ENCODE assay signal across 1 cellular context in the genomic region with DNA sequence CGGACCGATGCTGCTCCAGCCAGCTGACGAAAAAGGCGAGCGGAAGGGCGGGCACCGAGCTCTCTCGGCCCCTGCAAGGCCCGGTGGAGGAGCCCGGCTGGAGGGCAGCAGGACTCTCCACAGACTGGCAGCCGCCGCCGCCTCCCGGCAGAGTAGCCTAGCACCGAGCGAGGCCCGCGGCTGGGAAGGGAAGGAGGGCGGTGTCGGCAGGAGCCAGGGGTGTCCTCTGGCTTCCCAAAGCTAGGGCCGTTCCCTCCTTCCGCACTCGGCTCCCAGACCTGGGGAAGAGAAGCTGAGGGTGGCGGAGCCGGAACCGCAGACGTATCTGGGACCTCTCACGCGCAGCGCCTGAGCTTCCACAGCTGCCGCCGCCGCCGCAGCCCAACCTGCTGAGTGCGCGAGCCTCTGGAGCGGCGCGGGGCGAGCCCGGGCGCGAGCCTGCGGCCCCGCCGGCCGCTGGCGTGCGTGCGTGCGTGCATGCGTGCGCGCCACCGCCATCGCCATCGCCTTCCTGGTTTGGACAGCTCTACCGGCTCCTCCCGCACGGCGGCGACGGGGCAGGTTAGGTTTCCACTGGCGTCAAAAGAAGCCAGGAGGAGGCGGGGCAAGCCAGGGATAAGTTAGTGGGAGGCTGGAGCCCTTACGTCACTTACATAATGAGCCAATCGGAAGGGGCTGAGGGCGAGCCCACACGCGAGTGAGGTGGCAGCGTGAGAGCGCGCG.
TF ChIP-seq lines count a peak whose summit lies in the region.

Gene RAB6A, minus strand, starts transcription at position 395 of the 723 bp plus-strand sequence. CDS start 439 bp downstream, outside the sequence.

TF ChIP-seq in K562, 482 proteins besides CTCF, POLR2A, EP300 and RAD21 (continued from another document and continues in another):
- TF ChIP-seq CLOCK (CRISPR knock-in tag; IDR thresholded peaks at IDR 0.05; ENCODE audit: borderline replicate concordance): no peak
- TF ChIP-seq HSF4 (CRISPR knock-in tag; IDR thresholded peaks at IDR 0.05; ENCODE audit: borderline replicate concordance): no peak
- TF ChIP-seq, protein P1, sequence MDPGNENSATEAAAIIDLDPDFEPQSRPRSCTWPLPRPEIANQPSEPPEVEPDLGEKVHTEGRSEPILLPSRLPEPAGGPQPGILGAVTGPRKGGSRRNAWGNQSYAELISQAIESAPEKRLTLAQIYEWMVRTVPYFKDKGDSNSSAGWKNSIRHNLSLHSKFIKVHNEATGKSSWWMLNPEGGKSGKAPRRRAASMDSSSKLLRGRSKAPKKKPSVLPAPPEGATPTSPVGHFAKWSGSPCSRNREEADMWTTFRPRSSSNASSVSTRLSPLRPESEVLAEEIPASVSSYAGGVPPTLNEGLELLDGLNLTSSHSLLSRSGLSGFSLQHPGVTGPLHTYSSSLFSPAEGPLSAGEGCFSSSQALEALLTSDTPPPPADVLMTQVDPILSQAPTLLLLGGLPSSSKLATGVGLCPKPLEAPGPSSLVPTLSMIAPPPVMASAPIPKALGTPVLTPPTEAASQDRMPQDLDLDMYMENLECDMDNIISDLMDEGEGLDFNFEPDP (CRISPR knock-in tag; IDR thresholded peaks at IDR 0.05): no peak
- no peak for TF ChIP-seq TCF7L2 (IDR thresholded peaks at IDR 0.05; ENCODE audit: low read depth, low read length)
- no peak for TF ChIP-seq ELK3 (CRISPR knock-in tag; IDR thresholded peaks at IDR 0.05)
- no peak for TF ChIP-seq BRD4 (IDR thresholded peaks at IDR 0.05)
- TF ChIP-seq, protein P2, sequence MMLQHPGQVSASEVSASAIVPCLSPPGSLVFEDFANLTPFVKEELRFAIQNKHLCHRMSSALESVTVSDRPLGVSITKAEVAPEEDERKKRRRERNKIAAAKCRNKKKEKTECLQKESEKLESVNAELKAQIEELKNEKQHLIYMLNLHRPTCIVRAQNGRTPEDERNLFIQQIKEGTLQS (IDR thresholded peaks at IDR 0.05): peak; percentile 71
- TF ChIP-seq, protein P2 (CRISPR knock-in tag; conservative IDR thresholded peaks at IDR 0.05): no peak
- peak; percentile 65 for TF ChIP-seq NFYB (IDR thresholded peaks at IDR 0.05; ENCODE audit: extremely low read depth, insufficient read length)
- TF ChIP-seq SRSF1 (IDR thresholded peaks at IDR 0.05; ENCODE audit: low read depth, low read length): no peak
- TF ChIP-seq MYNN (IDR thresholded peaks at IDR 0.05): no peak
- no peak for TF ChIP-seq MYNN (CRISPR knock-in tag; IDR thresholded peaks at IDR 0.05)
- TF ChIP-seq CREM (IDR thresholded peaks at IDR 0.05; ENCODE audit: low read depth): peak; percentile 93
- TF ChIP-seq, protein P3, sequence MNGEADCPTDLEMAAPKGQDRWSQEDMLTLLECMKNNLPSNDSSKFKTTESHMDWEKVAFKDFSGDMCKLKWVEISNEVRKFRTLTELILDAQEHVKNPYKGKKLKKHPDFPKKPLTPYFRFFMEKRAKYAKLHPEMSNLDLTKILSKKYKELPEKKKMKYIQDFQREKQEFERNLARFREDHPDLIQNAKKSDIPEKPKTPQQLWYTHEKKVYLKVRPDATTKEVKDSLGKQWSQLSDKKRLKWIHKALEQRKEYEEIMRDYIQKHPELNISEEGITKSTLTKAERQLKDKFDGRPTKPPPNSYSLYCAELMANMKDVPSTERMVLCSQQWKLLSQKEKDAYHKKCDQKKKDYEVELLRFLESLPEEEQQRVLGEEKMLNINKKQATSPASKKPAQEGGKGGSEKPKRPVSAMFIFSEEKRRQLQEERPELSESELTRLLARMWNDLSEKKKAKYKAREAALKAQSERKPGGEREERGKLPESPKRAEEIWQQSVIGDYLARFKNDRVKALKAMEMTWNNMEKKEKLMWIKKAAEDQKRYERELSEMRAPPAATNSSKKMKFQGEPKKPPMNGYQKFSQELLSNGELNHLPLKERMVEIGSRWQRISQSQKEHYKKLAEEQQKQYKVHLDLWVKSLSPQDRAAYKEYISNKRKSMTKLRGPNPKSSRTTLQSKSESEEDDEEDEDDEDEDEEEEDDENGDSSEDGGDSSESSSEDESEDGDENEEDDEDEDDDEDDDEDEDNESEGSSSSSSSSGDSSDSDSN (IDR thresholded peaks at IDR 0.05; ENCODE audit: borderline replicate concordance in 1 of 2, low read depth in 2 of 2, low read length in 2 of 2): peak in 1 of 2 experiments; percentile 76; a peak in 2 of 4 replicates
- no peak for TF ChIP-seq ZNF408 (CRISPR knock-in tag; IDR thresholded peaks at IDR 0.05; ENCODE audit: low read depth)
- TF ChIP-seq RBM39 (optimal IDR thresholded peaks at IDR 0.05; ENCODE audit: low read depth, low read length): no peak
- peak; percentile 92 for TF ChIP-seq RBFOX2 (IDR thresholded peaks at IDR 0.05; ENCODE audit: low read depth, low read length)
- no peak for TF ChIP-seq SRSF3 (IDR thresholded peaks at IDR 0.05; ENCODE audit: insufficient read depth, low read length)
- no peak for TF ChIP-seq ETV1 (tag; conservative IDR thresholded peaks at IDR 0.05; ENCODE audit: low read depth)
- no peak for TF ChIP-seq MAFG (tag; conservative IDR thresholded peaks at IDR 0.05)
- no peak; the same call in 1 of the 2 replicates for TF ChIP-seq CAMTA2 (CRISPR knock-in tag; conservative IDR thresholded peaks at IDR 0.05)
- no peak for TF ChIP-seq BRCA1 (IDR thresholded peaks at IDR 0.05)
- TF ChIP-seq BRCA1 (CRISPR knock-in tag; IDR thresholded peaks at IDR 0.05): no peak
- no peak for TF ChIP-seq HMG20A (CRISPR knock-in tag; conservative IDR thresholded peaks at IDR 0.05)
- no peak for TF ChIP-seq SMARCA4 (IDR thresholded peaks at IDR 0.05)
- no peak for TF ChIP-seq CBX8 (IDR thresholded peaks at IDR 0.05; ENCODE audit: borderline replicate concordance, extremely low read depth, low read depth, low read length, poor library complexity, severe bottlenecking)
- no peak for TF ChIP-seq PYGO2 (tag; IDR thresholded peaks at IDR 0.05)
- no peak for TF ChIP-seq MTF1 (CRISPR knock-in tag; IDR thresholded peaks at IDR 0.05; ENCODE audit: borderline replicate concordance)
- TF ChIP-seq ZNF280B (CRISPR knock-in tag; IDR thresholded peaks at IDR 0.05): no peak
- TF ChIP-seq MEF2A (IDR thresholded peaks at IDR 0.05; ENCODE audit: control insufficient read depth, low read depth, low read length): no peak
- no peak for TF ChIP-seq NCOA1 (IDR thresholded peaks at IDR 0.05; ENCODE audit: low read depth)
- no peak for TF ChIP-seq HMG20B (CRISPR knock-in tag; IDR thresholded peaks at IDR 0.05)
- peak; percentile 76 for TF ChIP-seq JUND (IDR thresholded peaks at IDR 0.05; ENCODE audit: borderline replicate concordance, low read depth, low read length)
- TF ChIP-seq JUND (tag; IDR thresholded peaks at IDR 0.05; ENCODE audit: borderline replicate concordance, low read depth, low read length): peak; percentile 28; the same call in 1 of the 3 replicates
- TF ChIP-seq, protein P4, sequence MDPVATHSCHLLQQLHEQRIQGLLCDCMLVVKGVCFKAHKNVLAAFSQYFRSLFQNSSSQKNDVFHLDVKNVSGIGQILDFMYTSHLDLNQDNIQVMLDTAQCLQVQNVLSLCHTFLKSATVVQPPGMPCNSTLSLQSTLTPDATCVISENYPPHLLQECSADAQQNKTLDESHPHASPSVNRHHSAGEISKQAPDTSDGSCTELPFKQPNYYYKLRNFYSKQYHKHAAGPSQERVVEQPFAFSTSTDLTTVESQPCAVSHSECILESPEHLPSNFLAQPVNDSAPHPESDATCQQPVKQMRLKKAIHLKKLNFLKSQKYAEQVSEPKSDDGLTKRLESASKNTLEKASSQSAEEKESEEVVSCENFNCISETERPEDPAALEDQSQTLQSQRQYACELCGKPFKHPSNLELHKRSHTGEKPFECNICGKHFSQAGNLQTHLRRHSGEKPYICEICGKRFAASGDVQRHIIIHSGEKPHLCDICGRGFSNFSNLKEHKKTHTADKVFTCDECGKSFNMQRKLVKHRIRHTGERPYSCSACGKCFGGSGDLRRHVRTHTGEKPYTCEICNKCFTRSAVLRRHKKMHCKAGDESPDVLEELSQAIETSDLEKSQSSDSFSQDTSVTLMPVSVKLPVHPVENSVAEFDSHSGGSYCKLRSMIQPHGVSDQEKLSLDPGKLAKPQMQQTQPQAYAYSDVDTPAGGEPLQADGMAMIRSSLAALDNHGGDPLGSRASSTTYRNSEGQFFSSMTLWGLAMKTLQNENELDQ (CRISPR knock-in tag; IDR thresholded peaks at IDR 0.05; ENCODE audit: borderline replicate concordance): no peak; the same call in 1 of the 2 replicates
- TF ChIP-seq LEF1 (IDR thresholded peaks at IDR 0.05): no peak
